ENCODE assay signal across 19 cellular contexts in the genomic region with DNA sequence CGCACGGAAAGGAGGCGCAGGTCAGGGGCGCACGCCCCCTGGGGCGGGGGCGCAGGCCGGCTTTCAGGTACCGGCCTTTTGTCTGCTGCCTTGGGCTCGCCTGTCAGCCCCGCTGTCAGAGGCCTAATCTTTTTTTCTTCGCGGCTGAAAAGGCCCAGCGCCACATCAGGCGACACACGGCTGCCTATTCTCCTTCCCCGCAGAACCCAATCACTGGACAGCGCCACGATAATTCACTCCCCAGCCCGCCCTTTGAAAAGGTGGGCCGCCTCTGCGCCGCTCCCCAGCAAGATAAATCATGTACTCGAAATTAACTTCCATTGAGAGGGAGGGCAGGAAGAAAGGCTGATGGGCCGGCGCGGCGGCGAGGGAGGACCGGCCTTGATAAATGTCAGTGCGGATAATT.
"Had no signal": no experiment of that assay in that cellular context is flagged by ENCODE, and none has a peak within 500 bp of the region (broad histone marks: within the 10 kb centered on the region; RNA-seq: fewer than 3 reads in every experiment).

No MANE protein-coding gene starts in this region.

- H3K36me3 ChIP-seq: heart left ventricle, left lung, neutrophil, pancreas, SJCRH30, upper lobe of left lung had no signal

- H3K9me3 Mint-ChIP-seq: activated CD4-positive, alpha-beta T cell treated with anti-CD3 and anti-CD28 coated beads, Interleukin-2, amount 10 ng/mL, durations not matched to agents 7 days and 5 days; T-helper 1 cell treated with Interleukin-12 subunit alpha and Interleukin-12 subunit beta and Interleukin-4 antibody, amounts not matched to agents 30 μg/mL and 1 μg/mL, for 36 hours had no signal

- H3K4me3 ChIP-seq: dorsolateral prefrontal cortex, heart left ventricle, left lung, pancreas, SJCRH30, upper lobe of left lung had no signal

- FAIRE-seq: kidney, pancreas had no signal

- H3K27ac Mint-ChIP-seq: activated CD4-positive, alpha-beta T cell treated with anti-CD3 and anti-CD28 coated beads, Interleukin-2, amount 10 ng/mL, durations not matched to agents 7 days and 5 days; activated CD8-positive, alpha-beta T cell treated with anti-CD3 and anti-CD28 coated beads, Interleukin-2, amount 10 ng/mL, durations not matched to agents 7 days and 5 days; activated naive CD4-positive, alpha-beta T cell treated with anti-CD3 and anti-CD28 coated beads for 36 hours; activated T-cell treated with anti-CD3 and anti-CD28 coated beads, Interleukin-2, amount 50 U/mL, for 24 hours; activated T-helper 2 cell treated with anti-CD3 and anti-CD28 coated beads, Interferon-gamma antibody, Interleukin-2, Interleukin-4, amounts not matched to agents 10 μg/mL and 5 μg/mL and 100 μg/mL, durations not matched to agents 14 hours and 24 hours and 36 hours; stimulated activated naive CD8-positive, alpha-beta T cell treated with anti-CD3 and anti-CD28 coated beads, Interleukin-15, Interleukin-2, amounts not matched to agents 100 ng/mL and 50 ng/mL, for 24 hours; T-helper 1 cell treated with Interleukin-12 subunit alpha and Interleukin-12 subunit beta and Interleukin-4 antibody, amounts not matched to agents 30 μg/mL and 1 μg/mL, for 36 hours had no signal

- H3K27ac ChIP-seq: heart left ventricle, left lung, neutrophil, pancreas, SJCRH30, upper lobe of left lung had no signal

- H3K27me3 Mint-ChIP-seq: activated CD4-positive, alpha-beta T cell treated with anti-CD3 and anti-CD28 coated beads, Interleukin-2, amount 10 ng/mL, durations not matched to agents 7 days and 5 days; stimulated activated naive CD8-positive, alpha-beta T cell treated with anti-CD3 and anti-CD28 coated beads, Interleukin-15, Interleukin-2, amounts not matched to agents 100 ng/mL and 50 ng/mL, for 24 hours had no signal

- H3K4me1 ChIP-seq: left lung, SJCRH30 had no signal

- H3K27me3 ChIP-seq: heart left ventricle, neutrophil, pancreas, SJCRH30, upper lobe of left lung had no signal

- H3K9me3 ChIP-seq: left lung, neutrophil, pancreas, SJCRH30 had no signal

- H3K4me1 Mint-ChIP-seq: activated CD4-positive, alpha-beta T cell treated with anti-CD3 and anti-CD28 coated beads, Interleukin-2, amount 10 ng/mL, durations not matched to agents 7 days and 5 days had no signal

- DNase-seq: activated CD4-positive, alpha-beta T cell treated with anti-CD3 and anti-CD28 coated beads, Interleukin-2, amount 10 ng/mL, durations not matched to agents 7 days and 5 days; activated CD8-positive, alpha-beta T cell treated with anti-CD3 and anti-CD28 coated beads, Interleukin-2, amount 10 ng/mL, durations not matched to agents 7 days and 5 days; activated naive CD4-positive, alpha-beta T cell treated with anti-CD3 and anti-CD28 coated beads for 36 hours; activated T-cell treated with anti-CD3 and anti-CD28 coated beads, Interleukin-2, amount 50 U/mL, for 24 hours; aorta; dorsolateral prefrontal cortex; foreskin melanocyte; heart left ventricle; kidney; left lung; mammary epithelial cell; pancreas; SJCRH30; stimulated activated CD4-positive, alpha-beta T cell treated with anti-CD3 and anti-CD28 coated beads, Interleukin-2, amount 100 ng/mL, for 48 hours had no signal

- H3K4me3 Mint-ChIP-seq: activated CD4-positive, alpha-beta T cell treated with anti-CD3 and anti-CD28 coated beads, Interleukin-2, amount 10 ng/mL, durations not matched to agents 7 days and 5 days; activated CD8-positive, alpha-beta T cell treated with anti-CD3 and anti-CD28 coated beads, Interleukin-2, amount 10 ng/mL, durations not matched to agents 7 days and 5 days; activated naive CD4-positive, alpha-beta T cell treated with anti-CD3 and anti-CD28 coated beads for 36 hours; activated T-cell treated with anti-CD3 and anti-CD28 coated beads, Interleukin-2, amount 50 U/mL, for 24 hours; stimulated activated naive CD8-positive, alpha-beta T cell treated with anti-CD3 and anti-CD28 coated beads, Interleukin-15, Interleukin-2, amounts not matched to agents 100 ng/mL and 50 ng/mL, for 24 hours; T-helper 1 cell treated with Interleukin-12 subunit alpha and Interleukin-12 subunit beta and Interleukin-4 antibody, amounts not matched to agents 30 μg/mL and 1 μg/mL, for 36 hours had no signal
